16 cellular contexts compared by ENCODE assay signal in genomic region chr14:105497671-105498429, GRCh38. TPM values are rescaled to one million over a fixed set of nuclear protein-coding genes. Genes with fewer than 3 reads are reported as not detected.
DNase-seq lines count a peak whose midpoint lies in the region; ATAC-seq, FAIRE-seq and TF ChIP-seq lines count a peak whose summit lies in the region.
"Had no signal": no experiment of that assay in that cellular context is flagged by ENCODE, and none has a peak within 500 bp of the region (broad histone marks: within the 10 kb centered on the region; RNA-seq: fewer than 3 reads in every experiment).

No MANE protein-coding gene starts in this region.

- intact Hi-C loops in Right ventricle myocardium inferior (cut with DNase I) (no loop called here), cardiac septum (cut with DNase I) (no loop called here), left lung (cut with DNase I) (no loop called here)

- H3K27me3 ChIP-seq in left lung (no peaks in the 10 kb centered on the region), upper lobe of left lung (no peaks in the 10 kb centered on the region)

- H3K4me1 ChIP-seq in left lung (no peaks in the 10 kb centered on the region), upper lobe of left lung (no peaks in the 10 kb centered on the region)

- WGBS in upper lobe of left lung, 2 donors, result 94 to 96% methylated on average over 29 to 31 of the region's 31 CpGs

- ATAC-seq in Right ventricle myocardium inferior (no peak), T-helper 17 cell (no peak), left lung (no peak), upper lobe of left lung (ENCODE audit: low FRiP score in 2 of 2) (no peak)

- H3K36me3 Mint-ChIP-seq in T-helper 17 cell (ENCODE audit: low read depth), result no peaks in the 10 kb centered on the region

- H3K27me3 Mint-ChIP-seq in T-helper 17 cell, result no peaks in the 10 kb centered on the region
- H3K27me3 Mint-ChIP-seq: activated CD4-positive, alpha-beta T cell treated with anti-CD3 and anti-CD28 coated beads, Interleukin-2, amount 10 ng/mL, durations not matched to agents 7 days and 5 days had no signal

- H3K36me3 ChIP-seq in left lung, result peaks cover 0 to 28% of the 10 kb centered on the region in 2 donors
- peaks cover 0 to 11% (median 5%) of the 10 kb centered on the region in 4 donors for H3K36me3 ChIP-seq in upper lobe of left lung

- peak overlapping the region; percentile 84 for H3K27ac Mint-ChIP-seq in T-helper 17 cell
- H3K27ac Mint-ChIP-seq: activated CD4-positive, alpha-beta T cell treated with anti-CD3 and anti-CD28 coated beads, Interleukin-2, amount 10 ng/mL, durations not matched to agents 7 days and 5 days had no signal

- H3K9me3 ChIP-seq in T-helper 17 cell (ENCODE audit: control insufficient read depth, low read length, poor library complexity, severe bottlenecking), result no peaks in the 10 kb centered on the region
- H3K9me3 ChIP-seq in left lung, result no peaks in the 10 kb centered on the region
- H3K9me3 ChIP-seq in upper lobe of left lung, result no peaks in the 10 kb centered on the region

- DNase-seq in Right ventricle myocardium inferior (ENCODE audit: missing footprints), result peak; percentile 45
- DNase-seq in cardiac septum (ENCODE audit: low spot score), result no peak
- DNase-seq in T-helper 17 cell, result no peak
- DNase-seq in left lung, result peak; percentile 30 to 77
- DNase-seq in upper lobe of left lung, result peak; percentile 17 to 87
- DNase-seq in NCI-H774 (lab: John Stamatoyannopoulos, UW), result no peak
- no peak for DNase-seq in D721Med (ENCODE audit: insufficient read length, low spot score)
- no peak for DNase-seq in COLO668 (lab: John Stamatoyannopoulos, UW; ENCODE audit: unreplicated experiment)
- DNase-seq: activated CD4-positive, alpha-beta T cell treated with anti-CD3 and anti-CD28 coated beads, Interleukin-2, amount 10 ng/mL, durations not matched to agents 7 days and 5 days; erythroblast; GF-D8; NCI-H226; stimulated activated naive CD4-positive, alpha-beta T cell treated with Interleukin-2 at 50 U/mL for 16 hours had no signal

- no peak for TF ChIP-seq POLR2A in upper lobe of left lung (IDR thresholded peaks at IDR 0.05)

- no peak overlapping the region for H3K4me3 ChIP-seq in left lung
- H3K4me3 ChIP-seq in upper lobe of left lung, result no peak overlapping the region
- H3K4me3 ChIP-seq: SK-N-MC had no signal

- no peak for TF ChIP-seq CTCF in left lung (IDR thresholded peaks at IDR 0.05)
- no peak for TF ChIP-seq CTCF in upper lobe of left lung (IDR thresholded peaks at IDR 0.05)
- TF ChIP-seq CTCF in D721Med (IDR thresholded peaks at IDR 0.05; ENCODE audit: insufficient read depth, missing control alignments), result no peak

- peaks cover 5% of the 10 kb centered on the region for H3K4me1 Mint-ChIP-seq in T-helper 17 cell

- H3K4me3 Mint-ChIP-seq in T-helper 17 cell, result peak overlapping the region; percentile 64
- H3K4me3 Mint-ChIP-seq: activated CD4-positive, alpha-beta T cell treated with anti-CD3 and anti-CD28 coated beads, Interleukin-2, amount 10 ng/mL, durations not matched to agents 7 days and 5 days had no signal

- no peak for FAIRE-seq in D721Med (lab: Jason Lieb, UNC)
- FAIRE-seq: H54, islet of Langerhans had no signal

- no peak for TF ChIP-seq EP300 in upper lobe of left lung (IDR thresholded peaks at IDR 0.05)

- no peak overlapping the region for H3K27ac ChIP-seq in left lung
- no peak overlapping the region for H3K27ac ChIP-seq in upper lobe of left lung
- H3K27ac ChIP-seq: SK-N-MC had no signal

RNA-seq across cellular contexts. Expression of gene TEDC1, which starts 6.8 kb away (rescaled TPM):
- 6.4 TPM for total RNA-seq in Right ventricle myocardium inferior
- total RNA-seq in cardiac septum, result 3.8 TPM
- total RNA-seq in T-helper 17 cell, result 100 to 1,000 TPM; 141 to 361 TPM
- 10 to 100 TPM; 12.8 to 16.8 TPM for total RNA-seq in left lung
- total RNA-seq in upper lobe of left lung, result 10 to 100 TPM; 13.8 to 38.5 (median 17.4) TPM

RNA-seq across cellular contexts. Expression of gene CRIP1, which starts 11.2 kb away (rescaled TPM):
- total RNA-seq in Right ventricle myocardium inferior (82.0 TPM), cardiac septum (68.2 TPM), T-helper 17 cell (100 to 1,000 TPM; 451 to 842 TPM), left lung (100 to 1,000 TPM; 171 to 281 TPM), upper lobe of left lung (100 to 1,000 TPM in 4 of 6 donors, 10 to 100 TPM in 2; 26.2 to 425 (median 200) TPM)

RNA-seq across cellular contexts. Expression of gene CRIP2, which starts 23.2 kb away (rescaled TPM):
- total RNA-seq in Right ventricle myocardium inferior (1,081 TPM), cardiac septum (918 TPM), T-helper 17 cell (10 to 100 TPM; 51.6 to 58.8 TPM), left lung (100 to 1,000 TPM; 172 to 224 TPM), upper lobe of left lung (100 to 1,000 TPM in 5 of 6 donors, 10 to 100 TPM in 1; 55.5 to 422 (median 190) TPM)

RNA-seq across cellular contexts. Expression of gene TMEM121, which starts 28.5 kb away (rescaled TPM):
- total RNA-seq in Right ventricle myocardium inferior, result 3.4 TPM
- total RNA-seq in cardiac septum, result 1.3 TPM
- 1 to 10 TPM in 1 of 2 donors, under 1 TPM in 1; 0.85 to 2.6 TPM for total RNA-seq in T-helper 17 cell
- total RNA-seq in left lung, result 1 to 10 TPM; 2.4 to 3.0 TPM
- 1 to 10 TPM in 4 of 6 donors, under 1 TPM in 1, not detected in 1; 0.69 to 4.6 (median 3.8) TPM for total RNA-seq in upper lobe of left lung

Comparison
In these comparisons a context has a peak if more than half of its experiments do, and no peak if none do; other contexts are left out.
1. DNase-seq: peak in Right ventricle myocardium inferior (single experiment), left lung (2 of 2) and upper lobe of left lung (2 of 2); none in cardiac septum (single experiment), T-helper 17 cell (0 of 3), NCI-H774 (single experiment), D721Med (single experiment) and COLO668 (single experiment).